In genomic region chr3:10329495-10330015, GRCh38 we compare ENCODE assay signal across 15 cellular contexts. TPM values are rescaled to one million over a fixed set of nuclear protein-coding genes. Genes with fewer than 3 reads are reported as not detected.
DNase-seq lines count a peak whose midpoint lies in the region; ATAC-seq, FAIRE-seq and TF ChIP-seq lines count a peak whose summit lies in the region.
"Had no signal": no experiment of that assay in that cellular context is flagged by ENCODE, and none has a peak within 500 bp of the region (broad histone marks: within the 10 kb centered on the region; RNA-seq: fewer than 3 reads in every experiment).

No MANE protein-coding gene starts in this region.

- H3K79me2 ChIP-seq in astrocyte (ENCODE audit: insufficient read depth, low read length) = no peaks in the 10 kb centered on the region
- no peaks in the 10 kb centered on the region for H3K79me2 ChIP-seq in HepG2 (ENCODE audit: insufficient read depth, low read length)

- FAIRE-seq in astrocyte (lab: Jason Lieb, UNC) (no peak), HepG2 (lab: Jason Lieb, UNC) (no peak)

- BruUV-seq in HepG2 (replicated peaks; lab: Mats Ljungman, UMichigan) = no TSS peak

- no peak overlapping the region for H3K4me3 ChIP-seq in astrocyte (ENCODE audit: insufficient read depth, low read depth, low read length)
- H3K4me3 ChIP-seq in HepG2 (replicated peaks in 1 of 3; ENCODE audit: insufficient read depth in 1 of 3, low read depth in 2 of 3, low read length in 3 of 3) = no peak overlapping the region
- H3K4me3 ChIP-seq in naive thymus-derived CD4-positive, alpha-beta T cell (ENCODE audit: low read length) = no peak overlapping the region

- in situ Hi-C loops in HepG2 (cut with HindIII; ENCODE audit: extremely low pct_ligation_motif_present, low pct_unique_long_range_greater_than_20kb) = no loop called here

- no peak for ATAC-seq in HepG2
- no peak for ATAC-seq in naive thymus-derived CD4-positive, alpha-beta T cell
- ATAC-seq: HCT116 had no signal

- no peaks in the 10 kb centered on the region for H4K20me1 ChIP-seq in astrocyte (ENCODE audit: insufficient read depth, low read length)
- H4K20me1 ChIP-seq in HepG2 (ENCODE audit: insufficient read depth, low read length) = no peaks in the 10 kb centered on the region

- H3K27ac ChIP-seq in astrocyte (ENCODE audit: low read depth, low read length) (no peak overlapping the region), HepG2 (ENCODE audit: extremely low read length, insufficient read depth, low read length) (no peak overlapping the region)
- H3K27ac ChIP-seq in naive thymus-derived CD4-positive, alpha-beta T cell (ENCODE audit: low read depth, low read length) = no peak overlapping the region
- H3K27ac ChIP-seq: HL-60 had no signal

- H3K9ac ChIP-seq in astrocyte (ENCODE audit: low read length) (no peak overlapping the region), HepG2 (ENCODE audit: insufficient read depth, low read depth, low read length) (no peak overlapping the region)

- CTCF ChIA-PET in HepG2 (lab: Yijun Ruan, JAX; ENCODE audit: low intra/inter-chr PET ratio, low total read pairs) = no interaction called here
- CTCF ChIA-PET in naive thymus-derived CD4-positive, alpha-beta T cell (lab: Charles Lee) = no interaction called here

- DNase-seq in astrocyte (ENCODE audit: low read depth) = no peak
- DNase-seq in HepG2 (ENCODE audit: low spot score) = no peak
- DNase-seq in posterior vena cava (ENCODE audit: low spot score) = peak; percentile 55
- DNase-seq in naive thymus-derived CD4-positive, alpha-beta T cell = no peak
- DNase-seq in HPDE6-E6E7 (ENCODE audit: extremely low spot score) = no peak
- no peak for DNase-seq in C1 segment of cervical spinal cord (lab: John Stamatoyannopoulos, UW)
- DNase-seq: Caco-2, DND-41, GF-D8 had no signal

- peak overlapping the region; percentile 46 for H3K4me3 Mint-ChIP-seq in astrocyte (ENCODE audit: unreplicated experiment)
- H3K4me3 Mint-ChIP-seq in naive thymus-derived CD4-positive, alpha-beta T cell = no peak overlapping the region
- H3K4me3 Mint-ChIP-seq: CD8-positive, alpha-beta memory T cell had no signal

- no peak for TF ChIP-seq POLR2A in HepG2 (IDR thresholded peaks at IDR 0.05; ENCODE audit: insufficient read depth in 1 of 2, low read depth in 2 of 2, low read length in 2 of 2)

- WGBS in HepG2 (ENCODE audit: low lambda C conversion rate) = 40% methylated on average over 14 of the region's 14 CpGs

- H3K4me2 ChIP-seq in astrocyte (ENCODE audit: low read length) (no peak overlapping the region), HepG2 (ENCODE audit: low read depth, low read length) (no peak overlapping the region)

- H3K4me1 ChIP-seq in astrocyte (ENCODE audit: insufficient read depth, low read length) (no peaks in the 10 kb centered on the region), HepG2 (ENCODE audit: insufficient read depth, low read length) (no peaks in the 10 kb centered on the region)
- no peaks in the 10 kb centered on the region for H3K4me1 ChIP-seq in naive thymus-derived CD4-positive, alpha-beta T cell (ENCODE audit: control insufficient read depth in 2 of 2, insufficient read depth in 2 of 2, low read length in 2 of 2)
- H3K4me1 ChIP-seq: Caco-2 had no signal

- TF ChIP-seq RAD21 in HepG2 (CRISPR knock-in tag; IDR thresholded peaks at IDR 0.05) = no peak

- H3K27me3 Mint-ChIP-seq in astrocyte (ENCODE audit: low read depth, unreplicated experiment) = peaks cover 76% of the 10 kb centered on the region
- peaks cover 11 to 48% (median 27%) of the 10 kb centered on the region in 5 donors for H3K27me3 Mint-ChIP-seq in naive thymus-derived CD4-positive, alpha-beta T cell

- TF ChIP-seq CTCF in astrocyte (IDR thresholded peaks at IDR 0.05; ENCODE audit: insufficient read depth, low read depth, low read length) (no peak), HepG2 (CRISPR knock-in tag; IDR thresholded peaks at IDR 0.05) (no peak)

- H3K36me3 ChIP-seq in astrocyte (ENCODE audit: insufficient read depth, low read length) (no peaks in the 10 kb centered on the region), HepG2 (replicated peaks in 1 of 2; ENCODE audit: control insufficient read depth in 1 of 2, insufficient read depth in 2 of 2, low read length in 2 of 2) (no peaks in the 10 kb centered on the region)
- H3K36me3 ChIP-seq in naive thymus-derived CD4-positive, alpha-beta T cell (ENCODE audit: control insufficient read depth in 2 of 3, insufficient read depth in 3 of 3, low read length in 3 of 3) = no peaks in the 10 kb centered on the region

- POLR2A ChIA-PET in HepG2 (lab: Yijun Ruan, JAX) = no interaction called here
- POLR2A ChIA-PET in naive thymus-derived CD4-positive, alpha-beta T cell (lab: Charles Lee) = no interaction called here

- intact Hi-C loops in HepG2 (cut with micrococcal nuclease; ENCODE audit: unreplicated experiment) = no loop called here
- intact Hi-C loops in posterior vena cava (cut with DNase I) = no loop called here
- intact Hi-C loops in naive thymus-derived CD4-positive, alpha-beta T cell (cut with micrococcal nuclease) = loop anchor here in 1 of 2 donors (10.0 kb wide), 1 partner anchor 975 kb away; no protein-coding TSS in a partner anchor

- peaks cover 2% of the 10 kb centered on the region for H3K4me1 Mint-ChIP-seq in astrocyte (ENCODE audit: low read depth, unreplicated experiment)
- peaks cover 0 to 3% (median 0%) of the 10 kb centered on the region in 7 donors for H3K4me1 Mint-ChIP-seq in naive thymus-derived CD4-positive, alpha-beta T cell
- H3K4me1 Mint-ChIP-seq: CD8-positive, alpha-beta memory T cell had no signal

- no peak for TF ChIP-seq EP300 in HepG2 (IDR thresholded peaks at IDR 0.05; ENCODE audit: low read depth in 2 of 2, low read length in 2 of 2)
- no peak for TF ChIP-seq EP300 in HepG2 (CRISPR knock-in tag; IDR thresholded peaks at IDR 0.05; ENCODE audit: borderline replicate concordance)

- H3K27ac Mint-ChIP-seq in astrocyte (ENCODE audit: unreplicated experiment) = no peak overlapping the region
- H3K27ac Mint-ChIP-seq in naive thymus-derived CD4-positive, alpha-beta T cell = no peak overlapping the region

- H3K36me3 Mint-ChIP-seq in astrocyte (ENCODE audit: low read depth, unreplicated experiment) = no peaks in the 10 kb centered on the region
- H3K36me3 Mint-ChIP-seq in naive thymus-derived CD4-positive, alpha-beta T cell = peaks cover 0 to 5% (median 0%) of the 10 kb centered on the region in 5 donors

- H2AFZ ChIP-seq in astrocyte (ENCODE audit: low read depth, low read length) (no peak overlapping the region), HepG2 (ENCODE audit: low read length) (no peak overlapping the region)

- H3K9me3 ChIP-seq in astrocyte (ENCODE audit: insufficient read depth, low read depth, low read length) (no peaks in the 10 kb centered on the region), HepG2 (ENCODE audit: low read length) (no peaks in the 10 kb centered on the region)
- no peaks in the 10 kb centered on the region for H3K9me3 ChIP-seq in naive thymus-derived CD4-positive, alpha-beta T cell (ENCODE audit: control insufficient read depth in 2 of 3, low read length in 3 of 3)
- H3K9me3 ChIP-seq: Caco-2 had no signal

- H3K9me3 Mint-ChIP-seq in astrocyte (ENCODE audit: unreplicated experiment) = peaks cover 2% of the 10 kb centered on the region
- no peaks in the 10 kb centered on the region for H3K9me3 Mint-ChIP-seq in naive thymus-derived CD4-positive, alpha-beta T cell
- H3K9me3 Mint-ChIP-seq: CD8-positive, alpha-beta memory T cell; IgD-negative memory B cell had no signal

- peaks cover 57% of the 10 kb centered on the region for H3K27me3 ChIP-seq in astrocyte (ENCODE audit: insufficient read depth, low read length)
- peaks cover 0 to 20% of the 10 kb centered on the region in 2 experiments; a peak in 3 of 5 replicates for H3K27me3 ChIP-seq in HepG2 (ENCODE audit: control insufficient read depth in 1 of 2, insufficient read depth in 2 of 2, low read length in 2 of 2)
- no peaks in the 10 kb centered on the region for H3K27me3 ChIP-seq in naive thymus-derived CD4-positive, alpha-beta T cell (ENCODE audit: control insufficient read depth in 2 of 2, insufficient read depth in 2 of 2, low read length in 2 of 2)

RNA-seq across cellular contexts. Expression of gene SEC13, which starts 8.6 kb away (rescaled TPM):
- 233 and 245 TPM in 2 replicates for total RNA-seq in astrocyte
- 391 and 418 TPM in 2 replicates for total RNA-seq in HepG2 (2016; rRNA removed; fragmentation: Illumina TruSeq; extraction: Trizol)
- total RNA-seq in HepG2 (2016; cell fraction: cytosol; rRNA removed; fragmentation: Illumina TruSeq; extraction: Trizol; ENCODE audit: low read depth) = 232 and 239 TPM in 2 replicates
- 366 and 400 TPM in 2 replicates for total RNA-seq in HepG2 (2016; cell fraction: insoluble cytoplasmic fraction; rRNA removed; fragmentation: Illumina TruSeq; extraction: Trizol)
- 335 TPM in 2 replicates for total RNA-seq in HepG2 (2016; cell fraction: membrane; rRNA removed; fragmentation: Illumina TruSeq; extraction: Trizol)
- 176 and 181 TPM in 2 replicates for total RNA-seq in HepG2 (2016; cell fraction: nucleus; rRNA removed; fragmentation: Illumina TruSeq; extraction: Trizol)
- polyA plus RNA-seq in HepG2 (2011; rRNA removed) = 266 and 288 TPM in 2 replicates
- 264 and 374 TPM in 2 replicates for polyA plus RNA-seq in HepG2 (2011; cell fraction: cytosol; rRNA removed)
- 204 and 219 TPM in 2 replicates for polyA plus RNA-seq in HepG2 (2011; cell fraction: nucleus; rRNA removed)
- polyA plus RNA-seq in HepG2 (2012) = 224 and 231 TPM in 2 replicates
- 171 and 195 TPM in 2 replicates for polyA plus RNA-seq in HepG2 (2016; cell fraction: cytosol; fragmentation: Illumina TruSeq; extraction: Trizol; ENCODE audit: low read depth)
- polyA plus RNA-seq in HepG2 (2016; cell fraction: insoluble cytoplasmic fraction; fragmentation: Illumina TruSeq; extraction: Trizol; ENCODE audit: low read depth) = 327 and 374 TPM in 2 replicates
- polyA plus RNA-seq in HepG2 (2016; cell fraction: membrane; fragmentation: Illumina TruSeq; extraction: Trizol; ENCODE audit: low read depth) = 204 and 212 TPM in 2 replicates
- 222 and 239 TPM in 2 replicates for polyA plus RNA-seq in HepG2 (2016; cell fraction: nucleus; fragmentation: Illumina TruSeq; extraction: Trizol; ENCODE audit: insufficient read depth, low read depth)
- 289 and 526 TPM in 2 replicates for polyA minus RNA-seq in HepG2 (2011; rRNA and poly(A)+ RNA removed; ENCODE audit: low replicate concordance)
- polyA minus RNA-seq in HepG2 (2011; cell fraction: cytosol; rRNA and poly(A)+ RNA removed) = 174 and 198 TPM in 2 replicates
- 192 and 208 TPM in 2 replicates for polyA minus RNA-seq in HepG2 (2011; cell fraction: nucleus; rRNA and poly(A)+ RNA removed)
- total RNA-seq in posterior vena cava = 10 to 100 TPM; 85.9 to 86.3 TPM
- total RNA-seq in naive thymus-derived CD4-positive, alpha-beta T cell = 10 to 100 TPM; 63.9 to 98.9 (median 71.0) TPM
- 100 to 1,000 TPM; 129 to 131 TPM for polyA plus RNA-seq in naive thymus-derived CD4-positive, alpha-beta T cell

RNA-seq across cellular contexts. Expression of gene GHRL, which starts 36.8 kb away (rescaled TPM):
- total RNA-seq in astrocyte (not detected in 2 replicates), HepG2 (2016; rRNA removed; fragmentation: Illumina TruSeq; extraction: Trizol) (0.09 TPM in 1 of 2 replicates, not detected in the other), posterior vena cava (1 to 10 TPM; 1.0 to 1.2 TPM)
- total RNA-seq in HepG2 (2016; cell fraction: cytosol; rRNA removed; fragmentation: Illumina TruSeq; extraction: Trizol; ENCODE audit: low read depth) = 0.71 TPM in 1 of 2 replicates, not detected in the other
- total RNA-seq in HepG2 (2016; cell fraction: insoluble cytoplasmic fraction; rRNA removed; fragmentation: Illumina TruSeq; extraction: Trizol) = 0.22 TPM in 1 of 2 replicates, not detected in the other
- total RNA-seq in HepG2 (2016; cell fraction: membrane; rRNA removed; fragmentation: Illumina TruSeq; extraction: Trizol) = not detected in 2 replicates
- not detected in 2 replicates for total RNA-seq in HepG2 (2016; cell fraction: nucleus; rRNA removed; fragmentation: Illumina TruSeq; extraction: Trizol)
- not detected in 2 replicates for polyA plus RNA-seq in HepG2 (2011; rRNA removed)
- not detected in 2 replicates for polyA plus RNA-seq in HepG2 (2011; cell fraction: cytosol; rRNA removed)
- polyA plus RNA-seq in HepG2 (2011; cell fraction: nucleus; rRNA removed) = 0.19 and 0.24 TPM in 2 replicates
- polyA plus RNA-seq in HepG2 (2012) = 0.59 TPM in 1 of 2 replicates, not detected in the other
- polyA plus RNA-seq in HepG2 (2016; cell fraction: cytosol; fragmentation: Illumina TruSeq; extraction: Trizol; ENCODE audit: low read depth) = not detected in 2 replicates
- polyA plus RNA-seq in HepG2 (2016; cell fraction: insoluble cytoplasmic fraction; fragmentation: Illumina TruSeq; extraction: Trizol; ENCODE audit: low read depth) = not detected in 2 replicates
- polyA plus RNA-seq in HepG2 (2016; cell fraction: membrane; fragmentation: Illumina TruSeq; extraction: Trizol; ENCODE audit: low read depth) = not detected in 2 replicates
- polyA plus RNA-seq in HepG2 (2016; cell fraction: nucleus; fragmentation: Illumina TruSeq; extraction: Trizol; ENCODE audit: insufficient read depth, low read depth) = 0.80 and 2.1 TPM in 2 replicates
- polyA minus RNA-seq in HepG2 (2011; rRNA and poly(A)+ RNA removed; ENCODE audit: low replicate concordance) = 0.21 TPM in 1 of 2 replicates, not detected in the other
- not detected in 2 replicates for polyA minus RNA-seq in HepG2 (2011; cell fraction: cytosol; rRNA and poly(A)+ RNA removed)
- 0.87 TPM in 1 of 2 replicates, not detected in the other for polyA minus RNA-seq in HepG2 (2011; cell fraction: nucleus; rRNA and poly(A)+ RNA removed)
- 1 to 10 TPM in 4 of 5 experiments, under 1 TPM in 1; 0.35 to 3.8 (median 1.3) TPM for total RNA-seq in naive thymus-derived CD4-positive, alpha-beta T cell
- under 1 TPM; 0.67 to 0.69 TPM for polyA plus RNA-seq in naive thymus-derived CD4-positive, alpha-beta T cell
- total RNA-seq: Caco-2, H4 had no signal
- polyA plus RNA-seq: BJ had no signal
